Comparison of ENCODE assay signal across 11 cellular contexts in the genomic region with DNA sequence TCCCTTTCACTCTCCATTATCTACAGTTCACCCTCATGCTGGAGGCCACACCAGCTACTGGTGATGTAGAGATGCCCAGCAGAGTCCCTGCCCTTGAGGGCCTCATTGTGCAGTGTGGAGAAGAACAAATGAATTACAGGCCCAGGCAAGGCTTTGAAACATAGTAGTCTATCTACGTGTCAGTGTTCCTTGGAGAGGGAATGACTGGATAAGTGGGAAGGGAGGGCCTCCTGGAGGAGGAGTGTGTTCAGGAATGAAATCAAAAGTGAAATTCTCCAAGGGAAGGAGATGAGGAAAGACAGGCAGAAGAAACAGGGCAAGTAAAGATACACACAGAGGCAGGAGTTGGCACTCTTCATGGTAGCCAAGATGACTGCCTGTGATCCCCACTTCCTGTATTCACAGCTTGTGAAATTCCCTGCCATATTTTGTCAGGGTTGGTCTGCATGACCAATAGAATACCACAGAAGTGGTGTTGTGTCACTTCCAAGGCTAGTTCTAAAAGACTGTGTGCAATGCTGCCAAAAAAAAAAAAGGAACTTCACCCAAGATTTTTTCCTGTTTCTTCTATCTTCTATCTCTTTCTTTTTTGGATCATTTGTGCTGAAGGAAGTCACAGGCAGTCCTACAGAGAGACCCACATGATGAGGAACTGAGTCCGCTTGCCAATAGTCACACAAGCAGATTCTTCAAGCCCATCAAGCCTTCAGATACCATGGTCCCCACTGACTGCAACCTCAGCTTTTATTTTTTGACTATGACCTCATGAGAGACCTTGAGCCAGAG. TPM values are rescaled to one million over a fixed set of nuclear protein-coding genes. Genes with fewer than 3 reads are reported as not detected.
A peak's percentile ranks its signal among the peaks of the same experiment; 100 is the strongest.
DNase-seq lines count a peak whose midpoint lies in the region; ATAC-seq, FAIRE-seq and TF ChIP-seq lines count a peak whose summit lies in the region.
"Had no signal": no experiment of that assay in that cellular context is flagged by ENCODE, and none has a peak within 500 bp of the region (broad histone marks: within the 10 kb centered on the region; RNA-seq: fewer than 3 reads in every experiment).

No MANE protein-coding gene starts in this region.

- H3K4me2 ChIP-seq in keratinocyte (ENCODE audit: control insufficient read depth, extremely low read depth, insufficient read depth, low read depth, low read length) = peak overlapping the region; percentile 6

- H3K9ac ChIP-seq in keratinocyte (ENCODE audit: control insufficient read depth, extremely low read depth, insufficient read depth, low read length) = no peak overlapping the region

- H2AFZ ChIP-seq in keratinocyte (ENCODE audit: control insufficient read depth, low read length) = peak overlapping the region; percentile 84

- H3K27me3 ChIP-seq in keratinocyte (ENCODE audit: control insufficient read depth, extremely low read depth, insufficient read depth, low read length) = no peaks in the 10 kb centered on the region

- no peaks in the 10 kb centered on the region for H3K9me3 Mint-ChIP-seq in IgD-negative memory B cell

- no peaks in the 10 kb centered on the region for H3K9me3 ChIP-seq in keratinocyte (ENCODE audit: control insufficient read depth, low read depth, low read length)

- no peak overlapping the region for H3K4me3 Mint-ChIP-seq in IgD-negative memory B cell

- H3K4me3 ChIP-seq in keratinocyte (ENCODE audit: control insufficient read depth in 2 of 3, extremely low read depth in 1 of 3, insufficient read depth in 2 of 3, low read depth in 1 of 3, low read length in 3 of 3) = no peak overlapping the region

- dilution Hi-C loops in keratinocyte (cut with MboI; ENCODE audit: extremely low pct_ligation_motif_present, low sequenced_read_pairs) = no loop called here

- no peaks in the 10 kb centered on the region for H3K36me3 ChIP-seq in keratinocyte (ENCODE audit: control insufficient read depth in 2 of 2, extremely low read depth in 1 of 2, insufficient read depth in 2 of 2, low read length in 2 of 2)

- peaks cover 0 to 2% (median 1%) of the 10 kb centered on the region in 3 donors for H3K4me1 Mint-ChIP-seq in IgD-negative memory B cell

- no peaks in the 10 kb centered on the region for H3K79me2 ChIP-seq in keratinocyte (ENCODE audit: control insufficient read depth, insufficient read depth, low read length)

- ATAC-seq in GM21528 (IDR thresholded peaks at IDR 0.05; ENCODE audit: low FRiP score, unreplicated experiment) (no peak), GM18519 (IDR thresholded peaks at IDR 0.05; ENCODE audit: low FRiP score, unreplicated experiment) (no peak)

- H3K27ac ChIP-seq in keratinocyte (ENCODE audit: control insufficient read depth, insufficient read depth, low read length) (peak overlapping the region; percentile 22), temporal lobe (ENCODE audit: low read depth, low read length) (peak overlapping the region; percentile 31)

- peaks cover 15% of the 10 kb centered on the region for H3K4me1 ChIP-seq in keratinocyte (ENCODE audit: control insufficient read depth, extremely low read depth, insufficient read depth, low read length)

- H3K27me3 Mint-ChIP-seq in IgD-negative memory B cell = peaks cover 2% of the 10 kb centered on the region
- H3K27me3 Mint-ChIP-seq: progenitor cell of endocrine pancreas had no signal

- H3K36me3 Mint-ChIP-seq in IgD-negative memory B cell = no peaks in the 10 kb centered on the region

- no peak for TF ChIP-seq CTCF in keratinocyte (optimal IDR thresholded peaks at IDR 0.05 in 1 of 3, IDR thresholded peaks at IDR 0.05 in 1 of 3, conservative IDR thresholded peaks at IDR 0.05 in 1 of 3; ENCODE audit: extremely low read depth in 1 of 3, insufficient read depth in 2 of 3, low read length in 3 of 3)

- H3K27ac Mint-ChIP-seq in IgD-negative memory B cell = peak overlapping the region in 2 of 3 donors; percentile 50 to 64
- H3K27ac Mint-ChIP-seq: progenitor cell of endocrine pancreas had no signal

- H4K20me1 ChIP-seq in keratinocyte (ENCODE audit: control insufficient read depth, extremely low read depth, insufficient read depth, low read length) = no peaks in the 10 kb centered on the region

- FAIRE-seq in keratinocyte (lab: Jason Lieb, UNC) = no peak

- H3K9me1 ChIP-seq in keratinocyte (ENCODE audit: control insufficient read depth, extremely low read depth, insufficient read depth, low read length) = no peaks in the 10 kb centered on the region

- DNase-seq in astrocyte of the hippocampus (ENCODE audit: low read depth, low spot score) (peak; percentile 41), keratinocyte (ENCODE audit: low read depth, low spot score) (no peak), cerebellum (ENCODE audit: low spot score) (no peak)
- no peak for DNase-seq in activated CD4-positive, CD25-positive, alpha-beta regulatory T cell treated with anti-CD3 and anti-CD28 coated beads, Interleukin-2, amount 50 U/mL, for 72 hours
- DNase-seq: cerebellar nuclear complex, T1000 had no signal

RNA-seq across cellular contexts. Expression of gene RAF1, which starts 17.9 kb away (rescaled TPM):
- 56.0 TPM for polyA plus RNA-seq in IgD-negative memory B cell
- 68.3 to 92.4 TPM (median 80.1 TPM) in 3 replicates for polyA plus RNA-seq in keratinocyte
- polyA plus RNA-seq in keratinocyte (2011; ENCODE audit: low read depth) = 37.3 TPM
- 52.7 and 76.6 TPM in 2 replicates for polyA plus RNA-seq in keratinocyte (2011; cell fraction: cytosol; rRNA removed)
- 99.3 and 102 TPM in 2 replicates for polyA plus RNA-seq in keratinocyte (2011; cell fraction: nucleus; rRNA removed)
- 44.5 and 52.1 TPM in 2 replicates for polyA plus RNA-seq in keratinocyte (2012; ENCODE audit: low replicate concordance)
- polyA minus RNA-seq in keratinocyte = 78.9 to 152 TPM (median 116 TPM) in 3 replicates
- polyA minus RNA-seq in keratinocyte (2011; cell fraction: cytosol; rRNA and poly(A)+ RNA removed) = 64.5 TPM
- 72.2 and 98.4 TPM in 2 replicates for polyA minus RNA-seq in keratinocyte (2011; cell fraction: nucleus; rRNA and poly(A)+ RNA removed)
- 126 TPM for total RNA-seq in temporal lobe
- 139 TPM for total RNA-seq in cerebellum
